Comparison of ENCODE assay signal across 1 cellular context in the genomic region with DNA sequence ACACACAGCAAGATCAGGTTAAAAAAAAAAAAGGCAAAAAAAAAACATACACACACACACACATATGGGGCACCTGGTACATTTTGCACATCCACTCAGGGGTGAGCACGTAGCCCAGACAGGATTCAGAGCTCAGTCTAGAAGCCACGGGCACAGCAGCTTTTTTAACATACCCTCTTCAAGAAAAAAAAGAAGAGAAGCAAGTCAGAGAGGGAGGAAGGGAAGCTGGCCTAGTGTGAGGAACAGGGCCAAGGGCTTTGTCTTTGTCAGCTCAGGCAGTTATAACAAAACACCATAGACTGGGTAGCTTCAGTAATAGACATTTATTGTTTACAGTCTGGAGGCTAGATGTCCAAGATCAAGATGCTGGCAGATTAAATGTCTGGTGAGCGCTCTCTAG.
TF ChIP-seq lines count a peak whose summit lies in the region.

No MANE protein-coding gene starts in this region.

TF ChIP-seq in H1, 55 proteins besides CTCF, POLR2A, EP300 and RAD21 (continued from another document):
- no peak for TF ChIP-seq TEAD4 (IDR thresholded peaks at IDR 0.05; ENCODE audit: low read depth, low read length)
- TF ChIP-seq TAF1 (IDR thresholded peaks at IDR 0.05; ENCODE audit: low read depth, low read length): no peak
- TF ChIP-seq CTBP2 (IDR thresholded peaks at IDR 0.05; ENCODE audit: borderline replicate concordance, insufficient read depth, insufficient read length, low read length): no peak
- TF ChIP-seq CEBPB (IDR thresholded peaks at IDR 0.05; ENCODE audit: low read depth, low read length): no peak
- no peak for TF ChIP-seq ASH2L (IDR thresholded peaks at IDR 0.05; ENCODE audit: low read length)
- no peak for TF ChIP-seq SIN3A (conservative IDR thresholded peaks at IDR 0.05 in 1 of 2, IDR thresholded peaks at IDR 0.05 in 1 of 2; ENCODE audit: low read depth in 1 of 2, low read length in 2 of 2)
- no peak for TF ChIP-seq SP1 (IDR thresholded peaks at IDR 0.05; ENCODE audit: low read depth, low read length)
- no peak for TF ChIP-seq GTF2F1 (IDR thresholded peaks at IDR 0.05; ENCODE audit: borderline replicate concordance, low read depth, low read length)
- no peak for TF ChIP-seq SIX5 (IDR thresholded peaks at IDR 0.05; ENCODE audit: low read depth, low read length)
- no peak for TF ChIP-seq YY1 (IDR thresholded peaks at IDR 0.05; ENCODE audit: low read depth, low read length)
- TF ChIP-seq CREB1 (IDR thresholded peaks at IDR 0.05): no peak
- no peak for TF ChIP-seq POLR2AphosphoS5 (IDR thresholded peaks at IDR 0.05; ENCODE audit: low read depth, low read length)
- no peak for TF ChIP-seq CBX8 (IDR thresholded peaks at IDR 0.05; ENCODE audit: borderline replicate concordance, low read depth, low read length)
- TF ChIP-seq ZNF274 (IDR thresholded peaks at IDR 0.05; ENCODE audit: borderline replicate concordance, extremely low read depth, low read length): no peak
- TF ChIP-seq, protein P1, sequence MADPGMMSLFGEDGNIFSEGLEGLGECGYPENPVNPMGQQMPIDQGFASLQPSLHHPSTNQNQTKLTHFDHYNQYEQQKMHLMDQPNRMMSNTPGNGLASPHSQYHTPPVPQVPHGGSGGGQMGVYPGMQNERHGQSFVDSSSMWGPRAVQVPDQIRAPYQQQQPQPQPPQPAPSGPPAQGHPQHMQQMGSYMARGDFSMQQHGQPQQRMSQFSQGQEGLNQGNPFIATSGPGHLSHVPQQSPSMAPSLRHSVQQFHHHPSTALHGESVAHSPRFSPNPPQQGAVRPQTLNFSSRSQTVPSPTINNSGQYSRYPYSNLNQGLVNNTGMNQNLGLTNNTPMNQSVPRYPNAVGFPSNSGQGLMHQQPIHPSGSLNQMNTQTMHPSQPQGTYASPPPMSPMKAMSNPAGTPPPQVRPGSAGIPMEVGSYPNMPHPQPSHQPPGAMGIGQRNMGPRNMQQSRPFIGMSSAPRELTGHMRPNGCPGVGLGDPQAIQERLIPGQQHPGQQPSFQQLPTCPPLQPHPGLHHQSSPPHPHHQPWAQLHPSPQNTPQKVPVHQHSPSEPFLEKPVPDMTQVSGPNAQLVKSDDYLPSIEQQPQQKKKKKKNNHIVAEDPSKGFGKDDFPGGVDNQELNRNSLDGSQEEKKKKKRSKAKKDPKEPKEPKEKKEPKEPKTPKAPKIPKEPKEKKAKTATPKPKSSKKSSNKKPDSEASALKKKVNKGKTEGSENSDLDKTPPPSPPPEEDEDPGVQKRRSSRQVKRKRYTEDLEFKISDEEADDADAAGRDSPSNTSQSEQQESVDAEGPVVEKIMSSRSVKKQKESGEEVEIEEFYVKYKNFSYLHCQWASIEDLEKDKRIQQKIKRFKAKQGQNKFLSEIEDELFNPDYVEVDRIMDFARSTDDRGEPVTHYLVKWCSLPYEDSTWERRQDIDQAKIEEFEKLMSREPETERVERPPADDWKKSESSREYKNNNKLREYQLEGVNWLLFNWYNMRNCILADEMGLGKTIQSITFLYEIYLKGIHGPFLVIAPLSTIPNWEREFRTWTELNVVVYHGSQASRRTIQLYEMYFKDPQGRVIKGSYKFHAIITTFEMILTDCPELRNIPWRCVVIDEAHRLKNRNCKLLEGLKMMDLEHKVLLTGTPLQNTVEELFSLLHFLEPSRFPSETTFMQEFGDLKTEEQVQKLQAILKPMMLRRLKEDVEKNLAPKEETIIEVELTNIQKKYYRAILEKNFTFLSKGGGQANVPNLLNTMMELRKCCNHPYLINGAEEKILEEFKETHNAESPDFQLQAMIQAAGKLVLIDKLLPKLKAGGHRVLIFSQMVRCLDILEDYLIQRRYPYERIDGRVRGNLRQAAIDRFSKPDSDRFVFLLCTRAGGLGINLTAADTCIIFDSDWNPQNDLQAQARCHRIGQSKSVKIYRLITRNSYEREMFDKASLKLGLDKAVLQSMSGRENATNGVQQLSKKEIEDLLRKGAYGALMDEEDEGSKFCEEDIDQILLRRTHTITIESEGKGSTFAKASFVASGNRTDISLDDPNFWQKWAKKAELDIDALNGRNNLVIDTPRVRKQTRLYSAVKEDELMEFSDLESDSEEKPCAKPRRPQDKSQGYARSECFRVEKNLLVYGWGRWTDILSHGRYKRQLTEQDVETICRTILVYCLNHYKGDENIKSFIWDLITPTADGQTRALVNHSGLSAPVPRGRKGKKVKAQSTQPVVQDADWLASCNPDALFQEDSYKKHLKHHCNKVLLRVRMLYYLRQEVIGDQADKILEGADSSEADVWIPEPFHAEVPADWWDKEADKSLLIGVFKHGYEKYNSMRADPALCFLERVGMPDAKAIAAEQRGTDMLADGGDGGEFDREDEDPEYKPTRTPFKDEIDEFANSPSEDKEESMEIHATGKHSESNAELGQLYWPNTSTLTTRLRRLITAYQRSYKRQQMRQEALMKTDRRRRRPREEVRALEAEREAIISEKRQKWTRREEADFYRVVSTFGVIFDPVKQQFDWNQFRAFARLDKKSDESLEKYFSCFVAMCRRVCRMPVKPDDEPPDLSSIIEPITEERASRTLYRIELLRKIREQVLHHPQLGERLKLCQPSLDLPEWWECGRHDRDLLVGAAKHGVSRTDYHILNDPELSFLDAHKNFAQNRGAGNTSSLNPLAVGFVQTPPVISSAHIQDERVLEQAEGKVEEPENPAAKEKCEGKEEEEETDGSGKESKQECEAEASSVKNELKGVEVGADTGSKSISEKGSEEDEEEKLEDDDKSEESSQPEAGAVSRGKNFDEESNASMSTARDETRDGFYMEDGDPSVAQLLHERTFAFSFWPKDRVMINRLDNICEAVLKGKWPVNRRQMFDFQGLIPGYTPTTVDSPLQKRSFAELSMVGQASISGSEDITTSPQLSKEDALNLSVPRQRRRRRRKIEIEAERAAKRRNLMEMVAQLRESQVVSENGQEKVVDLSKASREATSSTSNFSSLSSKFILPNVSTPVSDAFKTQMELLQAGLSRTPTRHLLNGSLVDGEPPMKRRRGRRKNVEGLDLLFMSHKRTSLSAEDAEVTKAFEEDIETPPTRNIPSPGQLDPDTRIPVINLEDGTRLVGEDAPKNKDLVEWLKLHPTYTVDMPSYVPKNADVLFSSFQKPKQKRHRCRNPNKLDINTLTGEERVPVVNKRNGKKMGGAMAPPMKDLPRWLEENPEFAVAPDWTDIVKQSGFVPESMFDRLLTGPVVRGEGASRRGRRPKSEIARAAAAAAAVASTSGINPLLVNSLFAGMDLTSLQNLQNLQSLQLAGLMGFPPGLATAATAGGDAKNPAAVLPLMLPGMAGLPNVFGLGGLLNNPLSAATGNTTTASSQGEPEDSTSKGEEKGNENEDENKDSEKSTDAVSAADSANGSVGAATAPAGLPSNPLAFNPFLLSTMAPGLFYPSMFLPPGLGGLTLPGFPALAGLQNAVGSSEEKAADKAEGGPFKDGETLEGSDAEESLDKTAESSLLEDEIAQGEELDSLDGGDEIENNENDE (IDR thresholded peaks at IDR 0.05; ENCODE audit: insufficient replicate concordance, low read length): no peak
- TF ChIP-seq KDM5A (IDR thresholded peaks at IDR 0.05; ENCODE audit: low read length): no peak
- no peak for TF ChIP-seq CBX5 (IDR thresholded peaks at IDR 0.05; ENCODE audit: low read depth, low read length)
